11 cellular contexts compared by ENCODE assay signal in genomic region chr2:101900375-101900774, GRCh38.
DNase-seq lines count a peak whose midpoint lies in the region; ATAC-seq and TF ChIP-seq lines count a peak whose summit lies in the region.
"Had no signal": no experiment of that assay in that cellular context is flagged by ENCODE, and none has a peak within 500 bp of the region (broad histone marks: within the 10 kb centered on the region; RNA-seq: fewer than 3 reads in every experiment).

No MANE protein-coding gene starts in this region.

- no peak overlapping the region for H3K9ac ChIP-seq in MM.1S (ENCODE audit: low read length)

- no peaks in the 10 kb centered on the region for H3K9me3 ChIP-seq in MM.1S (replicated peaks; ENCODE audit: insufficient read depth, low read length)

- ATAC-seq in GM18861 (IDR thresholded peaks at IDR 0.05; ENCODE audit: unreplicated experiment) (peak; percentile 87), GM21786 (IDR thresholded peaks at IDR 0.05; ENCODE audit: unreplicated experiment) (peak; percentile 95), GM18519 (IDR thresholded peaks at IDR 0.05; ENCODE audit: low FRiP score, unreplicated experiment) (no peak), GM19324 (IDR thresholded peaks at IDR 0.05; ENCODE audit: low FRiP score, unreplicated experiment) (no peak)

- H3F3A ChIP-seq in MM.1S (ENCODE audit: insufficient read depth, low read length) = no peaks in the 10 kb centered on the region

- no peaks in the 10 kb centered on the region for H3K9me2 ChIP-seq in MM.1S (replicated peaks; ENCODE audit: insufficient read depth, low read length)

- H3K27me3 ChIP-seq in MM.1S (replicated peaks; ENCODE audit: insufficient read depth, low read length) = no peaks in the 10 kb centered on the region
- H3K27me3 ChIP-seq: hepatocyte had no signal

- no peak overlapping the region for H3K4me2 ChIP-seq in MM.1S (ENCODE audit: low read depth, low read length)
- H3K4me2 ChIP-seq: hepatocyte had no signal

- no peaks in the 10 kb centered on the region for H3K4me1 ChIP-seq in MM.1S (ENCODE audit: low read length)

- TF ChIP-seq CTCF in MM.1S (IDR thresholded peaks at IDR 0.05; ENCODE audit: low read length) = no peak

- H3K79me2 ChIP-seq in MM.1S (ENCODE audit: low read length) = no peaks in the 10 kb centered on the region
- H3K79me2 ChIP-seq: hepatocyte had no signal

- no peak overlapping the region for H3K27ac ChIP-seq in MM.1S (ENCODE audit: low read length)
- H3K27ac ChIP-seq: hepatocyte had no signal

- H3K36me3 ChIP-seq in MM.1S (replicated peaks; ENCODE audit: insufficient read depth, low read length) = no peaks in the 10 kb centered on the region

- no peak overlapping the region for H2AFZ ChIP-seq in MM.1S (ENCODE audit: low read length)
- H2AFZ ChIP-seq: hepatocyte had no signal

- no peak overlapping the region for H3K4me3 ChIP-seq in MM.1S (ENCODE audit: low read length)
- H3K4me3 ChIP-seq: hepatocyte had no signal

- H4K20me1 ChIP-seq in MM.1S (ENCODE audit: insufficient read depth, low read length) = no peaks in the 10 kb centered on the region

- DNase-seq in activated CD8-positive, alpha-beta memory T cell treated with anti-CD3 and anti-CD28 coated beads, Interleukin-2, amount 50 U/mL, for 48 hours = peak; percentile 64
- peak; percentile 65 for DNase-seq in stimulated activated CD4-positive, alpha-beta T cell treated with anti-CD3 and anti-CD28 coated beads, Interleukin-2, amount 100 ng/mL, for 24 hours
- DNase-seq in NCI-H1436 treated with DMSO at 0.1 percent for 48 hours (lab: John Stamatoyannopoulos, UW) (no peak), MM.1S (no peak)
- DNase-seq: NCI-H2029, nephron progenitor cell had no signal

Comparison
In these comparisons a context has a peak if more than half of its experiments do, and no peak if none do; other contexts are left out.
1. ATAC-seq: peak in GM18861 (single experiment) and GM21786 (single experiment); none in GM18519 (single experiment) and GM19324 (single experiment).
2. DNase-seq: peak in activated CD8-positive, alpha-beta memory T cell treated with anti-CD3 and anti-CD28 coated beads, Interleukin-2, amount 50 U/mL, for 48 hours (single experiment) and stimulated activated CD4-positive, alpha-beta T cell treated with anti-CD3 and anti-CD28 coated beads, Interleukin-2, amount 100 ng/mL, for 24 hours (2 of 2); none in NCI-H1436 treated with DMSO at 0.1 percent for 48 hours (single experiment) and MM.1S (single experiment).